Comparison of ENCODE assay signal across 8 cellular contexts in the genomic region with DNA sequence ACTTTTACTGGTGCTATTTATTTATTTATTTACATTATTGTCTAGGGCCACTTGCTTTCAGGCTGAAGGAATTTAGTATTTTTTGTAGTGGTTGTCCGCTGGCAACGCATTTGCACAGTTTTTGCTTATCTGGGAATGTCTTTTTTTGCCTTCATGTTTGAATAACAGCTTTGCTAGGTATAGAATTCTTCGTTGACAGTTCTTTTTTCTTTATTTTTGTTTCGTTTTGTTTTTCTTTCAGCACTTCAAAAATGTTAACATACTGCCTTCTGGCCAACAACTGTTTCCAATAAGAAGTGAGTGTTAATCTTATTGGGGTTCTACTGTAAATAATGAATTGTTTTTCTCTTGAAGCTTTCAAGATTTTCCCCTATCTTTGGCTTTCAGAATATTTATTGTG.
"Had no signal": no experiment of that assay in that cellular context is flagged by ENCODE, and none has a peak within 500 bp of the region (broad histone marks: within the 10 kb centered on the region; RNA-seq: fewer than 3 reads in every experiment).

No MANE protein-coding gene starts in this region.

- DNase-seq: GM23248, GOT3, H7, IMR-90, KBM-7 had no signal

- H3K36me3 ChIP-seq: HAP-1 had no signal

- ATAC-seq: HCT116 had no signal

- H3K4me3 ChIP-seq: GM23248, HAP-1 had no signal

- H3K9ac ChIP-seq: GM23248 had no signal

- H3K27ac ChIP-seq: GM23248 had no signal

- H3K4me1 ChIP-seq: HAP-1 had no signal

- FAIRE-seq: HTR-8/SVneo had no signal

- H2AFZ ChIP-seq: GM23248 had no signal

- H3K9me3 ChIP-seq: HAP-1 had no signal
